In genomic region chr7:114874170-114874569, GRCh38 we compare ENCODE assay signal across 21 cellular contexts.
"Had no signal": no experiment of that assay in that cellular context is flagged by ENCODE, and none has a peak within 500 bp of the region (broad histone marks: within the 10 kb centered on the region; RNA-seq: fewer than 3 reads in every experiment).

No MANE protein-coding gene starts in this region.

- ATAC-seq: gastroesophageal sphincter; left colon; left ventricle myocardium superior; natural killer cell treated with Interleukin-12 subunit alpha and Interleukin-12 subunit beta and Interleukin-15 and Interleukin-18, amount 100 ng/mL, for 72 hours; sciatic nerve; stimulated activated naive B cell treated with anti-CD40 and anti-IgM and Interleukin-4, amounts not matched to agents 10 μg/mL and 1 μg/mL and 100 μg/mL, for 72 hours; stimulated activated naive CD8-positive, alpha-beta T cell treated with anti-CD3 and anti-CD28 coated beads, Interleukin-15, amount 100 ng/mL, for 72 hours had no signal

- H3K79me2 ChIP-seq: parathyroid adenoma had no signal

- H3K4me2 ChIP-seq: neural progenitor cell had no signal

- H3K36me3 ChIP-seq: colonic mucosa, gastroesophageal sphincter, neural progenitor cell, prostate gland, transverse colon had no signal

- H2AFZ ChIP-seq: neural progenitor cell, parathyroid adenoma had no signal

- H3K9me3 ChIP-seq: colonic mucosa, prostate gland, testis had no signal

- H3K27me3 ChIP-seq: colonic mucosa, gastroesophageal sphincter, neural progenitor cell, testis, transverse colon had no signal

- DNase-seq: colonic mucosa; effector CD4-positive, alpha-beta T cell; endodermal cell; foreskin fibroblast; glutamatergic neuron; left colon; left ventricle myocardium superior; mammary epithelial cell; retina; stimulated activated CD4-positive, alpha-beta T cell treated with anti-CD3 and anti-CD28 coated beads, Interleukin-2, amount 100 ng/mL, for 24 hours; stimulated activated CD4-positive, alpha-beta T cell treated with anti-CD3 and anti-CD28 coated beads, Interleukin-4, amount 100 ng/mL, for 4 hours; stimulated activated naive B cell treated with anti-CD40 and anti-IgM and Interleukin-4, amounts not matched to agents 10 μg/mL and 1 μg/mL and 100 μg/mL, for 72 hours; stimulated activated naive CD8-positive, alpha-beta T cell treated with anti-CD3 and anti-CD28 coated beads, Interleukin-15, amount 100 ng/mL, for 72 hours; testis; transverse colon had no signal

- H3K4me3 ChIP-seq: colonic mucosa, gastroesophageal sphincter, neural progenitor cell, prostate gland, testis, transverse colon had no signal

- H3K27ac ChIP-seq: colonic mucosa, gastroesophageal sphincter, neural progenitor cell, parathyroid adenoma, prostate gland, testis, transverse colon had no signal

- H3K9ac ChIP-seq: neural progenitor cell, parathyroid adenoma had no signal

- H3K4me1 ChIP-seq: colonic mucosa, neural progenitor cell, parathyroid adenoma, prostate gland, testis, transverse colon had no signal
